ENCODE assay signal across 12 cellular contexts in genomic region chr12:101209319-101210302, GRCh38. TPM values are rescaled to one million over a fixed set of nuclear protein-coding genes. Genes with fewer than 3 reads are reported as not detected.
DNase-seq lines count a peak whose midpoint lies in the region; ATAC-seq and TF ChIP-seq lines count a peak whose summit lies in the region.
"Had no signal": no experiment of that assay in that cellular context is flagged by ENCODE, and none has a peak within 500 bp of the region (broad histone marks: within the 10 kb centered on the region; RNA-seq: fewer than 3 reads in every experiment).

A gene with protein sequence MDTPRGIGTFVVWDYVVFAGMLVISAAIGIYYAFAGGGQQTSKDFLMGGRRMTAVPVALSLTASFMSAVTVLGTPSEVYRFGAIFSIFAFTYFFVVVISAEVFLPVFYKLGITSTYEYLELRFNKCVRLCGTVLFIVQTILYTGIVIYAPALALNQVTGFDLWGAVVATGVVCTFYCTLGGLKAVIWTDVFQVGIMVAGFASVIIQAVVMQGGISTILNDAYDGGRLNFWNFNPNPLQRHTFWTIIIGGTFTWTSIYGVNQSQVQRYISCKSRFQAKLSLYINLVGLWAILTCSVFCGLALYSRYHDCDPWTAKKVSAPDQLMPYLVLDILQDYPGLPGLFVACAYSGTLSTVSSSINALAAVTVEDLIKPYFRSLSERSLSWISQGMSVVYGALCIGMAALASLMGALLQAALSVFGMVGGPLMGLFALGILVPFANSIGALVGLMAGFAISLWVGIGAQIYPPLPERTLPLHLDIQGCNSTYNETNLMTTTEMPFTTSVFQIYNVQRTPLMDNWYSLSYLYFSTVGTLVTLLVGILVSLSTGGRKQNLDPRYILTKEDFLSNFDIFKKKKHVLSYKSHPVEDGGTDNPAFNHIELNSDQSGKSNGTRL (minus strand): TSS chr12:101210238. CDS start chr12:101209848, 390 bp downstream.

- H3K4me1 ChIP-seq in testis: no peaks in the 10 kb centered on the region
- no peaks in the 10 kb centered on the region for H3K4me1 ChIP-seq in vagina

- H3K27me3 ChIP-seq in testis: no peaks in the 10 kb centered on the region
- no peaks in the 10 kb centered on the region for H3K27me3 ChIP-seq in vagina

- no peak for TF ChIP-seq CTCF in WTC11 (IDR thresholded peaks at IDR 0.05)
- TF ChIP-seq CTCF in testis (IDR thresholded peaks at IDR 0.05): no peak
- no peak for TF ChIP-seq CTCF in vagina (IDR thresholded peaks at IDR 0.05)

- H3K4me3 ChIP-seq in testis: peak within 1 kb of the TSS; percentile 36 to 56
- peak within 1 kb of the TSS in 1 of 2 donors; percentile 13 for H3K4me3 ChIP-seq in vagina

- H3K27ac ChIP-seq in testis (no peak within 1 kb of the TSS), vagina (no peak within 1 kb of the TSS)

- peaks cover 17% of the 10 kb centered on the region for H3K9me3 Mint-ChIP-seq in WTC11

- H3K9me3 ChIP-seq in testis (no peaks in the 10 kb centered on the region), vagina (no peaks in the 10 kb centered on the region)

- CTCF ChIA-PET in WTC11 (lab: Charles Lee): interaction anchor here (0.8 kb wide), 1 partner anchor 382 kb away, joined by 3 read pairs; no protein-coding TSS in a partner anchor

- H3K27me3 Mint-ChIP-seq in WTC11 (ENCODE audit: low read depth): peaks cover 50% of the 10 kb centered on the region

- H3K27ac Mint-ChIP-seq in WTC11: no peak within 1 kb of the TSS

- peak; percentile 10 for DNase-seq in NCI-H1105 treated with DMSO at 0.1 percent for 48 hours (lab: John Stamatoyannopoulos, UW)
- no peak for DNase-seq in NCI-H1105 (lab: John Stamatoyannopoulos, UW)
- peak; percentile 53 for DNase-seq in WTC11 (ENCODE audit: low spot score)
- DNase-seq in islet precursor cell: peak; percentile 73
- DNase-seq in testis: peak; percentile 25
- no peak for DNase-seq in AG08395 (ENCODE audit: low spot score)
- DNase-seq in vagina (ENCODE audit: extremely low spot score in 2 of 2): no peak
- no peak for DNase-seq in activated CD4-positive, alpha-beta T cell treated with anti-CD3 and anti-CD28 coated beads, Interleukin-2, amount 50 U/mL, for 48 hours
- DNase-seq: 8988T; activated T-cell treated with anti-CD3 and anti-CD28 coated beads, Interleukin-2, amount 50 U/mL, for 1 hour; GF-D8; T1000 had no signal

- ATAC-seq in WTC11: peak; percentile 90

- peak within 1 kb of the TSS; percentile 65 for H3K4me3 Mint-ChIP-seq in WTC11

- TF ChIP-seq POLR2A in testis (IDR thresholded peaks at IDR 0.05) (no peak), vagina (IDR thresholded peaks at IDR 0.05) (no peak)

- WGBS in testis, 2 donors: 6 to 15% methylated on average over 23 to 56 of the region's 80 CpGs

- no peaks in the 10 kb centered on the region for H3K36me3 ChIP-seq in testis (ENCODE audit: low read depth, missing control alignments)
- no peaks in the 10 kb centered on the region for H3K36me3 ChIP-seq in vagina

- intact Hi-C loops in testis (cut with DNase I; ENCODE audit: low total_unique reads): no loop called here
- intact Hi-C loops in vagina (cut with DNase I): no loop called here

- peaks cover 7% of the 10 kb centered on the region for H3K4me1 Mint-ChIP-seq in WTC11

- POLR2A ChIA-PET in WTC11 (lab: Charles Lee): no interaction called here

- H3K36me3 Mint-ChIP-seq in WTC11: peaks cover 7% of the 10 kb centered on the region

TF ChIP-seq in WTC11, 78 proteins besides CTCF, POLR2A, EP300 and RAD21:
- TF ChIP-seq FOXP1 (CRISPR knock-in tag; IDR thresholded peaks at IDR 0.05; ENCODE audit: borderline replicate concordance) (no peak), ZNF423 (CRISPR knock-in tag; IDR thresholded peaks at IDR 0.05) (peak; percentile 70), ZNF317 (CRISPR knock-in tag; IDR thresholded peaks at IDR 0.05; ENCODE audit: borderline replicate concordance, low read depth) (no peak), SMAD4 (CRISPR knock-in tag; IDR thresholded peaks at IDR 0.05) (no peak)
- TF ChIP-seq, protein P1, sequence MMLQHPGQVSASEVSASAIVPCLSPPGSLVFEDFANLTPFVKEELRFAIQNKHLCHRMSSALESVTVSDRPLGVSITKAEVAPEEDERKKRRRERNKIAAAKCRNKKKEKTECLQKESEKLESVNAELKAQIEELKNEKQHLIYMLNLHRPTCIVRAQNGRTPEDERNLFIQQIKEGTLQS (CRISPR knock-in tag; conservative IDR thresholded peaks at IDR 0.05): no peak

RNA-seq across cellular contexts. Expression of the gene that starts here (rescaled TPM):
- total RNA-seq in WTC11 (2021) (0.05 to 0.07 TPM in 2 of 3 replicates, not detected in the other), testis (under 1 TPM; 0.31 to 0.71 TPM), vagina (not detected)
- 0.40 TPM for polyA plus RNA-seq in testis (ENCODE audit: insufficient read depth, low read depth, low replicate concordance)

Comparison
In these comparisons a context has a peak if more than half of its experiments do, and no peak if none do; other contexts are left out.
1. DNase-seq: peak in NCI-H1105 treated with DMSO at 0.1 percent for 48 hours (single experiment) and islet precursor cell (single experiment); none in NCI-H1105 (single experiment), AG08395 (single experiment), vagina (0 of 2) and activated CD4-positive, alpha-beta T cell treated with anti-CD3 and anti-CD28 coated beads, Interleukin-2, amount 50 U/mL, for 48 hours (0 of 2).
2. Peak in DNase-seq and ATAC-seq in WTC11; RNA of the gene not detected or under 1 TPM.
3. Peak in DNase-seq and H3K4me3 ChIP-seq in testis; RNA of the gene not detected or under 1 TPM.